Comparison of ENCODE assay signal across 22 cellular contexts in genomic region chr3:149215474-149215873, GRCh38. TPM values are rescaled to one million over a fixed set of nuclear protein-coding genes. Genes with fewer than 3 reads are reported as not detected.
DNase-seq lines count a peak whose midpoint lies in the region; ATAC-seq, FAIRE-seq and TF ChIP-seq lines count a peak whose summit lies in the region.
"Had no signal": no experiment of that assay in that cellular context is flagged by ENCODE, and none has a peak within 500 bp of the region (broad histone marks: within the 10 kb centered on the region; RNA-seq: fewer than 3 reads in every experiment).

No MANE protein-coding gene starts in this region.

- FAIRE-seq in astrocyte (lab: Jason Lieb, UNC): no peak
- FAIRE-seq: frontal cortex, G401.6 had no signal

- intact Hi-C loops in right lobe of liver (cut with DNase I): no loop called here

- no peak overlapping the region for H4K12ac ChIP-seq in trophoblast cell (ENCODE audit: low read depth, low read length)

- no peaks in the 10 kb centered on the region for H4K20me1 ChIP-seq in astrocyte (ENCODE audit: insufficient read depth, low read length)

- DNase-seq in AG10803 (ENCODE audit: low read depth): peak; percentile 28
- DNase-seq in NCI-H146 (lab: John Stamatoyannopoulos, UW): peak; percentile 71
- DNase-seq in astrocyte (ENCODE audit: low read depth): peak; percentile 31
- DNase-seq in right lobe of liver: no peak
- no peak for DNase-seq in trophoblast cell
- DNase-seq in HK-2 (ENCODE audit: unreplicated experiment): no peak
- no peak for DNase-seq in NOMO-1 (lab: John Stamatoyannopoulos, UW; ENCODE audit: unreplicated experiment in 2 of 2)
- DNase-seq: activated CD4-positive, alpha-beta T cell treated with anti-CD3 and anti-CD28 coated beads for 1 hour; activated CD8-positive, alpha-beta memory T cell treated with anti-CD3 and anti-CD28 coated beads, Interleukin-2, amount 10 ng/mL, durations not matched to agents 7 days and 5 days; activated effector memory CD4-positive, alpha-beta T cell treated with Interleukin-2 at 50 U/mL for 16 hours; amygdala; cerebellar nuclear complex; H9; NCI-H2171 treated with DMSO at 0.1 percent for 48 hours; stimulated activated CD4-positive, alpha-beta T cell treated with anti-CD3 and anti-CD28 coated beads, Interleukin-2, amount 100 ng/mL, for 24 hours had no signal

- H4K8ac ChIP-seq in trophoblast cell (ENCODE audit: low read depth, low read length): no peak overlapping the region

- H3K79me2 ChIP-seq in astrocyte (ENCODE audit: insufficient read depth, low read length): no peaks in the 10 kb centered on the region
- H3K79me2 ChIP-seq in trophoblast cell (ENCODE audit: control insufficient read depth, insufficient read depth, low read length, poor library complexity): no peaks in the 10 kb centered on the region

- no peak overlapping the region for H4K91ac ChIP-seq in trophoblast cell (ENCODE audit: low read depth, low read length)

- no peak overlapping the region for H3K18ac ChIP-seq in trophoblast cell (ENCODE audit: low read length)

- H3K9me3 Mint-ChIP-seq in astrocyte (ENCODE audit: unreplicated experiment): no peaks in the 10 kb centered on the region
- H3K9me3 Mint-ChIP-seq: natural killer cell treated with Interleukin-12 subunit alpha and Interleukin-12 subunit beta and Interleukin-15 and Interleukin-18, amount 100 ng/mL, for 72 hours had no signal

- no peaks in the 10 kb centered on the region for H3K36me3 Mint-ChIP-seq in astrocyte (ENCODE audit: low read depth, unreplicated experiment)
- H3K36me3 Mint-ChIP-seq: activated CD8-positive, alpha-beta memory T cell treated with anti-CD3 and anti-CD28 coated beads, Interleukin-2, amount 10 ng/mL, durations not matched to agents 7 days and 5 days; natural killer cell treated with Interleukin-12 subunit alpha and Interleukin-12 subunit beta and Interleukin-15 and Interleukin-18, amount 100 ng/mL, for 72 hours had no signal

- H3K4me3 Mint-ChIP-seq in astrocyte (ENCODE audit: unreplicated experiment): no peak overlapping the region
- H3K4me3 Mint-ChIP-seq: activated CD8-positive, alpha-beta memory T cell treated with anti-CD3 and anti-CD28 coated beads, Interleukin-2, amount 10 ng/mL, durations not matched to agents 7 days and 5 days; H9; natural killer cell treated with Interleukin-12 subunit alpha and Interleukin-12 subunit beta and Interleukin-15 and Interleukin-18, amount 100 ng/mL, for 72 hours had no signal

- H3K9ac ChIP-seq in astrocyte (ENCODE audit: low read length) (no peak overlapping the region), trophoblast cell (ENCODE audit: low read length) (no peak overlapping the region)

- H3K27me3 Mint-ChIP-seq in astrocyte (ENCODE audit: low read depth, unreplicated experiment): no peaks in the 10 kb centered on the region

- H3K27ac Mint-ChIP-seq in astrocyte (ENCODE audit: unreplicated experiment): no peak overlapping the region
- H3K27ac Mint-ChIP-seq: activated CD8-positive, alpha-beta memory T cell treated with anti-CD3 and anti-CD28 coated beads, Interleukin-2, amount 10 ng/mL, durations not matched to agents 7 days and 5 days; H9; natural killer cell treated with Interleukin-12 subunit alpha and Interleukin-12 subunit beta and Interleukin-15 and Interleukin-18, amount 100 ng/mL, for 72 hours had no signal

- H3K4ac ChIP-seq in trophoblast cell (ENCODE audit: low read depth, low read length): no peak overlapping the region

- no peak for TF ChIP-seq CTCF in AG10803 (conservative IDR thresholded peaks at IDR 0.05; ENCODE audit: low read length)
- TF ChIP-seq CTCF in astrocyte (IDR thresholded peaks at IDR 0.05; ENCODE audit: insufficient read depth, low read depth, low read length): no peak
- no peak for TF ChIP-seq CTCF in right lobe of liver (IDR thresholded peaks at IDR 0.05)

- no peak overlapping the region for H3K27ac ChIP-seq in astrocyte (ENCODE audit: low read depth, low read length)
- peak overlapping the region; percentile 89 to 94 (median 89) for H3K27ac ChIP-seq in right lobe of liver
- H3K27ac ChIP-seq in trophoblast cell (ENCODE audit: low read depth, low read length): no peak overlapping the region
- H3K27ac ChIP-seq: right atrium auricular region, SJSA1 had no signal

- no peak overlapping the region for H2AK5ac ChIP-seq in trophoblast cell (ENCODE audit: low read length)

- no peak overlapping the region for H2BK5ac ChIP-seq in trophoblast cell (ENCODE audit: low read depth, low read length, poor library complexity)

- no peak overlapping the region for H3K4me3 ChIP-seq in AG10803 (ENCODE audit: low read length)
- H3K4me3 ChIP-seq in astrocyte (ENCODE audit: insufficient read depth, low read depth, low read length): no peak overlapping the region
- peak overlapping the region; percentile 10 to 63 (median 61) for H3K4me3 ChIP-seq in right lobe of liver
- H3K4me3 ChIP-seq in trophoblast cell (ENCODE audit: low read depth, low read length): no peak overlapping the region
- H3K4me3 ChIP-seq: right atrium auricular region, SJSA1 had no signal

- H3K36me3 ChIP-seq in astrocyte (ENCODE audit: insufficient read depth, low read length) (no peaks in the 10 kb centered on the region), right lobe of liver (peaks cover 0 to 22% (median 11%) of the 10 kb centered on the region in 4 donors), trophoblast cell (ENCODE audit: control insufficient read depth in 1 of 2, insufficient read depth in 2 of 2, low read length in 2 of 2) (no peaks in the 10 kb centered on the region)
- H3K36me3 ChIP-seq: right atrium auricular region, SJSA1 had no signal

- H3K4me2 ChIP-seq in astrocyte (ENCODE audit: low read length) (no peak overlapping the region), trophoblast cell (ENCODE audit: low read length) (no peak overlapping the region)

- WGBS in right lobe of liver (ENCODE audit: insufficient coverage, low coverage, low lambda C conversion rate, missing lambda C conversion rate): 0% methylated on average over 1 of the region's 1 CpG
- WGBS in trophoblast cell (ENCODE audit: extremely low coverage, insufficient coverage, insufficient read length): no CpG with 5 or more reads among the region's 1 CpG

- H2AFZ ChIP-seq in astrocyte (ENCODE audit: low read depth, low read length): no peak overlapping the region
- no peak overlapping the region for H2AFZ ChIP-seq in trophoblast cell (ENCODE audit: insufficient read depth, low read length, poor library complexity)

- TF ChIP-seq POLR2A in right lobe of liver (IDR thresholded peaks at IDR 0.05) (no peak), GM18505 (IDR thresholded peaks at IDR 0.05; ENCODE audit: borderline replicate concordance, extremely low read depth, insufficient read depth, insufficient read length) (no peak)

- H3K27me3 ChIP-seq in astrocyte (ENCODE audit: insufficient read depth, low read length) (no peaks in the 10 kb centered on the region), right lobe of liver (no peaks in the 10 kb centered on the region), trophoblast cell (ENCODE audit: insufficient read depth, low read length) (no peaks in the 10 kb centered on the region)
- H3K27me3 ChIP-seq: right atrium auricular region, SJSA1 had no signal

- no peak overlapping the region for H3K23ac ChIP-seq in trophoblast cell (ENCODE audit: low read length)

- no peak overlapping the region for H2BK120ac ChIP-seq in trophoblast cell (ENCODE audit: insufficient read depth, low read length, poor library complexity)

- H3K14ac ChIP-seq in trophoblast cell (ENCODE audit: low read length): no peak overlapping the region

- no peaks in the 10 kb centered on the region for H3K9me3 ChIP-seq in astrocyte (ENCODE audit: insufficient read depth, low read depth, low read length)
- H3K9me3 ChIP-seq in right lobe of liver: no peaks in the 10 kb centered on the region
- H3K9me3 ChIP-seq in trophoblast cell (ENCODE audit: insufficient read depth, low read depth, low read length): no peaks in the 10 kb centered on the region
- H3K9me3 ChIP-seq: right atrium auricular region, SJSA1 had no signal

- no peaks in the 10 kb centered on the region for H3K4me1 Mint-ChIP-seq in astrocyte (ENCODE audit: low read depth, unreplicated experiment)
- H3K4me1 Mint-ChIP-seq: activated CD8-positive, alpha-beta memory T cell treated with anti-CD3 and anti-CD28 coated beads, Interleukin-2, amount 10 ng/mL, durations not matched to agents 7 days and 5 days had no signal

- H3K4me1 ChIP-seq in astrocyte (ENCODE audit: insufficient read depth, low read length) (no peaks in the 10 kb centered on the region), right lobe of liver (peaks cover 0 to 23% (median 4%) of the 10 kb centered on the region in 4 donors), trophoblast cell (ENCODE audit: control insufficient read depth in 1 of 2, insufficient read depth in 2 of 2, low read length in 2 of 2) (no peaks in the 10 kb centered on the region)

- H2BK12ac ChIP-seq in trophoblast cell (ENCODE audit: low read length): no peak overlapping the region

- H3K79me1 ChIP-seq in trophoblast cell (ENCODE audit: low read length): no peaks in the 10 kb centered on the region

- peak; percentile 2 to 60 (median 31) for ATAC-seq in right lobe of liver
- no peak for ATAC-seq in GM18505 (IDR thresholded peaks at IDR 0.05; ENCODE audit: unreplicated experiment)
- ATAC-seq: activated CD8-positive, alpha-beta memory T cell treated with anti-CD3 and anti-CD28 coated beads, Interleukin-2, amount 10 ng/mL, durations not matched to agents 7 days and 5 days; natural killer cell treated with Interleukin-12 subunit alpha and Interleukin-12 subunit beta and Interleukin-15 and Interleukin-18, amount 100 ng/mL, for 72 hours had no signal

RNA-seq across cellular contexts. Expression of gene CP, which starts 6.2 kb away (rescaled TPM):
- total RNA-seq in astrocyte (0.48 TPM in 1 of 2 replicates, not detected in the other), right lobe of liver (1,000 to 10,000 TPM; 1,086 to 3,257 (median 1,852) TPM)
- 1.7 and 1.8 TPM in 2 replicates for polyA plus RNA-seq in trophoblast cell (2013)
- total RNA-seq: activated CD8-positive, alpha-beta memory T cell treated with anti-CD3 and anti-CD28 coated beads, Interleukin-2, amount 10 ng/mL, durations not matched to agents 7 days and 5 days; frontal cortex; HT1080; natural killer cell treated with Interleukin-12 subunit alpha and Interleukin-12 subunit beta and Interleukin-15 and Interleukin-18, amount 100 ng/mL, for 72 hours; SJSA1 had no signal

Comparison
In these comparisons a context has a peak if more than half of its experiments do, and no peak if none do; other contexts are left out.
1. DNase-seq: peak in AG10803 (single experiment), NCI-H146 (single experiment) and astrocyte (single experiment); none in right lobe of liver (0 of 3), trophoblast cell (0 of 2), HK-2 (single experiment) and NOMO-1 (0 of 2).
2. H3K4me3 ChIP-seq: peak in right lobe of liver (3 of 3); none in AG10803 (single experiment), astrocyte (single experiment) and trophoblast cell (single experiment).
3. H3K27ac ChIP-seq: peak in right lobe of liver (3 of 3); none in astrocyte (single experiment) and trophoblast cell (single experiment).
4. RNA of gene CP, which starts 6.2 kb away (total RNA-seq): 1,086 to 3,257 TPM in right lobe of liver; 0.48 TPM in astrocyte; every median in the first group is over 100 times any median in the second.